In genomic region chr4:136768925-136769275, GRCh38 we compare ENCODE assay signal across 30 cellular contexts.
DNase-seq lines count a peak whose midpoint lies in the region; ATAC-seq and TF ChIP-seq lines count a peak whose summit lies in the region.
"Had no signal": no experiment of that assay in that cellular context is flagged by ENCODE, and none has a peak within 500 bp of the region (broad histone marks: within the 10 kb centered on the region; RNA-seq: fewer than 3 reads in every experiment).

No MANE protein-coding gene starts in this region.

- H3K27ac ChIP-seq in breast epithelium (no peak overlapping the region), mesodermal cell (ENCODE audit: low read depth, low read length, severe bottlenecking) (peak overlapping the region; percentile 10)
- H3K27ac ChIP-seq: adrenal gland, ovary, upper lobe of left lung had no signal

- H3K9me3 ChIP-seq in breast epithelium = no peaks in the 10 kb centered on the region
- H3K9me3 ChIP-seq in mesodermal cell (ENCODE audit: control insufficient read depth, low read length) = no peaks in the 10 kb centered on the region
- no peaks in the 10 kb centered on the region for H3K9me3 ChIP-seq in mucosa of descending colon
- H3K9me3 ChIP-seq: adrenal gland, ovary, upper lobe of left lung had no signal

- no peak for TF ChIP-seq POLR2A in breast epithelium (IDR thresholded peaks at IDR 0.05)

- H3K27me3 Mint-ChIP-seq in MCF 10A (ENCODE audit: insufficient read depth, unreplicated experiment) = no peaks in the 10 kb centered on the region
- H3K27me3 Mint-ChIP-seq: activated CD8-positive, alpha-beta memory T cell treated with anti-CD3 and anti-CD28 coated beads, Interleukin-2, amount 10 ng/mL, durations not matched to agents 7 days and 5 days; naive thymus-derived CD8-positive, alpha-beta T cell; stimulated activated memory B cell treated with anti-CD40 and anti-IgM and Interleukin-4, amounts not matched to agents 10 μg/mL and 1 μg/mL and 100 μg/mL, for 72 hours; T-helper 17 cell had no signal

- WGBS in mesodermal cell (ENCODE audit: insufficient coverage in 2 of 2), 2 experiments = 45 to 91% methylated on average over 1 of the region's 1 CpG

- TF ChIP-seq CTCF in MCF 10A (IDR thresholded peaks at IDR 0.05; ENCODE audit: unreplicated experiment) = no peak
- no peak for TF ChIP-seq CTCF in breast epithelium (IDR thresholded peaks at IDR 0.05)
- no peak for TF ChIP-seq CTCF in epithelial cell of esophagus (IDR thresholded peaks at IDR 0.05; ENCODE audit: insufficient read depth, low read depth, low read length, missing control alignments)
- TF ChIP-seq CTCF in mucosa of descending colon (IDR thresholded peaks at IDR 0.05) = no peak

- H3K4me3 ChIP-seq in breast epithelium (no peak overlapping the region), epithelial cell of esophagus (ENCODE audit: low read length) (no peak overlapping the region), mesodermal cell (ENCODE audit: extremely low read depth, insufficient read depth, low read length, poor library complexity, severe bottlenecking) (no peak overlapping the region), mucosa of descending colon (no peak overlapping the region)
- H3K4me3 ChIP-seq: adrenal gland, ovary, upper lobe of left lung had no signal

- no TSS peak for BruUV-seq in MCF 10A (replicated peaks; lab: Mats Ljungman, UMichigan)

- ATAC-seq in mucosa of descending colon = no peak
- ATAC-seq: activated CD8-positive, alpha-beta memory T cell treated with anti-CD3 and anti-CD28 coated beads, Interleukin-2, amount 10 ng/mL, durations not matched to agents 7 days and 5 days; activated T-cell treated with anti-CD3 and anti-CD28 coated beads, Interleukin-2, amount 50 U/mL, for 4 hours; left ventricle myocardium superior; naive thymus-derived CD8-positive, alpha-beta T cell; Panc1; SK-N-SH treated with all-trans-retinoic acid at 6 μM for 48 hours; stimulated activated memory B cell treated with anti-CD40 and anti-IgM and Interleukin-4, amounts not matched to agents 10 μg/mL and 1 μg/mL and 100 μg/mL, for 72 hours; T-helper 17 cell had no signal

- CTCF ChIA-PET in MCF 10A (lab: Yijun Ruan, JAX) = no interaction called here

- H3K4me1 Mint-ChIP-seq in MCF 10A (ENCODE audit: insufficient read depth, unreplicated experiment) = no peaks in the 10 kb centered on the region
- H3K4me1 Mint-ChIP-seq: activated CD8-positive, alpha-beta memory T cell treated with anti-CD3 and anti-CD28 coated beads, Interleukin-2, amount 10 ng/mL, durations not matched to agents 7 days and 5 days; CD14-positive monocyte; mesothelial cell of epicardium; naive thymus-derived CD8-positive, alpha-beta T cell; stimulated activated memory B cell treated with anti-CD40 and anti-IgM and Interleukin-4, amounts not matched to agents 10 μg/mL and 1 μg/mL and 100 μg/mL, for 72 hours; T-helper 17 cell had no signal

- POLR2A ChIA-PET in MCF 10A (lab: Yijun Ruan, JAX) = interaction anchor here (0.7 kb wide), 1 partner anchor 83 kb away, joined by 3 read pairs; no protein-coding TSS in a partner anchor

- no peaks in the 10 kb centered on the region for H3K27me3 ChIP-seq in breast epithelium
- H3K27me3 ChIP-seq: adrenal gland, ovary, upper lobe of left lung had no signal

- H3K4me1 ChIP-seq in breast epithelium (no peaks in the 10 kb centered on the region), mesodermal cell (ENCODE audit: control insufficient read depth, insufficient read depth, low read length, poor library complexity, severe bottlenecking) (no peaks in the 10 kb centered on the region), mucosa of descending colon (ENCODE audit: low read depth) (no peaks in the 10 kb centered on the region)
- H3K4me1 ChIP-seq: adrenal gland, upper lobe of left lung had no signal

- no peaks in the 10 kb centered on the region for H3K36me3 Mint-ChIP-seq in MCF 10A (ENCODE audit: insufficient read depth, unreplicated experiment)
- H3K36me3 Mint-ChIP-seq: activated CD8-positive, alpha-beta memory T cell treated with anti-CD3 and anti-CD28 coated beads, Interleukin-2, amount 10 ng/mL, durations not matched to agents 7 days and 5 days; brain; CD14-positive monocyte; mesothelial cell of epicardium; naive thymus-derived CD8-positive, alpha-beta T cell; stimulated activated memory B cell treated with anti-CD40 and anti-IgM and Interleukin-4, amounts not matched to agents 10 μg/mL and 1 μg/mL and 100 μg/mL, for 72 hours had no signal

- H3K36me3 ChIP-seq in breast epithelium = no peaks in the 10 kb centered on the region
- no peaks in the 10 kb centered on the region for H3K36me3 ChIP-seq in mesodermal cell (ENCODE audit: control insufficient read depth, insufficient read depth, low read length)
- no peaks in the 10 kb centered on the region for H3K36me3 ChIP-seq in mucosa of descending colon (ENCODE audit: low read depth)
- H3K36me3 ChIP-seq: adrenal gland, ovary, upper lobe of left lung had no signal

- no peak overlapping the region for H3K4me3 Mint-ChIP-seq in MCF 10A (ENCODE audit: unreplicated experiment)
- H3K4me3 Mint-ChIP-seq: activated CD8-positive, alpha-beta memory T cell treated with anti-CD3 and anti-CD28 coated beads, Interleukin-2, amount 10 ng/mL, durations not matched to agents 7 days and 5 days; activated T-cell treated with anti-CD3 and anti-CD28 coated beads, Interleukin-2, amount 50 U/mL, for 4 hours; brain; CD14-positive monocyte; mesothelial cell of epicardium; naive thymus-derived CD8-positive, alpha-beta T cell; stimulated activated memory B cell treated with anti-CD40 and anti-IgM and Interleukin-4, amounts not matched to agents 10 μg/mL and 1 μg/mL and 100 μg/mL, for 72 hours; T-helper 17 cell had no signal

- no peak overlapping the region for H3K27ac Mint-ChIP-seq in MCF 10A (ENCODE audit: low read depth, unreplicated experiment)
- H3K27ac Mint-ChIP-seq: activated CD8-positive, alpha-beta memory T cell treated with anti-CD3 and anti-CD28 coated beads, Interleukin-2, amount 10 ng/mL, durations not matched to agents 7 days and 5 days; brain; CD14-positive monocyte; mesothelial cell of epicardium; naive thymus-derived CD8-positive, alpha-beta T cell; stimulated activated memory B cell treated with anti-CD40 and anti-IgM and Interleukin-4, amounts not matched to agents 10 μg/mL and 1 μg/mL and 100 μg/mL, for 72 hours; T-helper 17 cell had no signal

- H3K9me3 Mint-ChIP-seq in MCF 10A (ENCODE audit: unreplicated experiment) = no peaks in the 10 kb centered on the region
- H3K9me3 Mint-ChIP-seq: CD14-positive monocyte; stimulated activated memory B cell treated with anti-CD40 and anti-IgM and Interleukin-4, amounts not matched to agents 10 μg/mL and 1 μg/mL and 100 μg/mL, for 72 hours had no signal

- intact Hi-C loops in MCF 10A (cut with micrococcal nuclease) (no loop called here), breast epithelium (cut with DNase I; ENCODE audit: low total_unique reads) (no loop called here), mucosa of descending colon (cut with DNase I, micrococcal nuclease) (no loop called here)

- peak; percentile 46 for DNase-seq in MCF 10A (ENCODE audit: unreplicated experiment)
- DNase-seq in breast epithelium (ENCODE audit: low spot score in 2 of 2) = no peak
- DNase-seq in epithelial cell of esophagus (ENCODE audit: low read depth) = peak; percentile 60
- DNase-seq in HCEC 1CT = no peak
- no peak for DNase-seq in midbrain (lab: John Stamatoyannopoulos, UW)
- DNase-seq in activated CD4-positive, alpha-beta T cell treated with anti-CD3 and anti-CD28 coated beads, Interleukin-2, amount 50 U/mL, for 48 hours = no peak
- DNase-seq in mucosa of descending colon = no peak
- DNase-seq: activated CD8-positive, alpha-beta memory T cell treated with anti-CD3 and anti-CD28 coated beads, Interleukin-2, amount 10 ng/mL, durations not matched to agents 7 days and 5 days; activated naive CD4-positive, alpha-beta T cell; activated T-cell treated with anti-CD3 and anti-CD28 coated beads, Interleukin-2, amount 50 U/mL, for 4 hours; adrenal gland; effector CD8-positive, alpha-beta T cell; glutamatergic neuron; left ventricle myocardium superior; naive thymus-derived CD8-positive, alpha-beta T cell; NCI-H1105; NCI-H187 treated with DMSO at 0.1 percent for 48 hours; NCI-H226; NCI-H526 treated with DMSO at 0.1 percent for 48 hours; ovary; Right ventricle myocardium superior; T-helper 17 cell; upper lobe of left lung had no signal

Comparison
In these comparisons a context has a peak if more than half of its experiments do, and no peak if none do; other contexts are left out.
1. DNase-seq: peak in MCF 10A (single experiment) and epithelial cell of esophagus (single experiment); none in breast epithelium (0 of 2), HCEC 1CT (single experiment), midbrain (single experiment), activated CD4-positive, alpha-beta T cell treated with anti-CD3 and anti-CD28 coated beads, Interleukin-2, amount 50 U/mL, for 48 hours (0 of 2) and mucosa of descending colon (0 of 3).